ENCODE assay signal across 1 cellular context in the genomic region with DNA sequence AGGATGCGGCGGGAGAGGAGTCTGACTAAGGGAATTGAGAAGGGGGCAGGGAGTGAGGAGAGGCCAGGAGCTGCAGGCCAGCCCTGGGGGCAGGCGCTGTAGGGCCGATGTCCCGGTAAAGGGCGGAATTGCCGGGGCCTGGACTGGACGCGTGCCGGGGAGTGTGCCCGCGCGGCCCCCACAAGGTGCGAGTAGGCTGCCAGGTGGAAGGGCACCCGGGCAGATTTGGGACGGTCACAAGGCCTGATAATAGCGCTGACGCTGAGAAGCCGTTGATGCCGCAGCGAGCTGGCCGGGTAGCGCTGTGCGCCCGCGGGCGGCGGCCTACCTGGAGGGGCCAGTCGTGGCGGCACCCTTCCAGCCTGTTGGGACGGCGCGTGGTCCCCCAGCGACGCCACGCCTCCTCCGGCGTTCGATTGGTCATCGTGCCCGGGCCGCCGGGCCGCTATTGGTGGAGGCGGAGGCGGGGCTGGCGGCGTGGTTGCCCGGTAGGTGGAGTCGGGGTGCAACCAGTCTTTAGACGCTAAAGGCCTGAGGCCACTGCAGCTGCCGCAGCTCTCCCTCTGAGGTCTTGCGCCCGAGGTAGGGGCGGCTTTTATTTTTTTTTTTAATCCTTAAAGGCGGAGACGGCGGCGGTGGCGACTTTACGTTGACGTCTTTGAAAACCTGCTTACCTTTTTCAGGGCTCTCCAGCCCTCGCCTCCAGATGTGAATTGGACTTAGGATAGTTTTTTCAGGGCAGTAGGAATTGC.
TF ChIP-seq lines count a peak whose summit lies in the region.

No MANE protein-coding gene starts in this region.

TF ChIP-seq in K562, 482 proteins besides CTCF, POLR2A, EP300 and RAD21 (continued from another document and continues in another):
- TF ChIP-seq, protein P1, sequence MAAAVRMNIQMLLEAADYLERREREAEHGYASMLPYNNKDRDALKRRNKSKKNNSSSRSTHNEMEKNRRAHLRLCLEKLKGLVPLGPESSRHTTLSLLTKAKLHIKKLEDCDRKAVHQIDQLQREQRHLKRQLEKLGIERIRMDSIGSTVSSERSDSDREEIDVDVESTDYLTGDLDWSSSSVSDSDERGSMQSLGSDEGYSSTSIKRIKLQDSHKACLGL (CRISPR knock-in tag; IDR thresholded peaks at IDR 0.05; ENCODE audit: borderline replicate concordance, poor library complexity, severe bottlenecking) = peak; percentile 31
- TF ChIP-seq TFAM (CRISPR knock-in tag; conservative IDR thresholded peaks at IDR 0.05) = no peak
- no peak for TF ChIP-seq FOXJ2 (tag; IDR thresholded peaks at IDR 0.05)
- TF ChIP-seq FOXM1 (IDR thresholded peaks at IDR 0.05; ENCODE audit: low read depth) = no peak
- TF ChIP-seq FOXM1 (CRISPR knock-in tag; IDR thresholded peaks at IDR 0.05; ENCODE audit: low read depth) = 0 out of 2 replicates have a peak, but pooled peaks have one; percentile 19
- TF ChIP-seq, protein P2, sequence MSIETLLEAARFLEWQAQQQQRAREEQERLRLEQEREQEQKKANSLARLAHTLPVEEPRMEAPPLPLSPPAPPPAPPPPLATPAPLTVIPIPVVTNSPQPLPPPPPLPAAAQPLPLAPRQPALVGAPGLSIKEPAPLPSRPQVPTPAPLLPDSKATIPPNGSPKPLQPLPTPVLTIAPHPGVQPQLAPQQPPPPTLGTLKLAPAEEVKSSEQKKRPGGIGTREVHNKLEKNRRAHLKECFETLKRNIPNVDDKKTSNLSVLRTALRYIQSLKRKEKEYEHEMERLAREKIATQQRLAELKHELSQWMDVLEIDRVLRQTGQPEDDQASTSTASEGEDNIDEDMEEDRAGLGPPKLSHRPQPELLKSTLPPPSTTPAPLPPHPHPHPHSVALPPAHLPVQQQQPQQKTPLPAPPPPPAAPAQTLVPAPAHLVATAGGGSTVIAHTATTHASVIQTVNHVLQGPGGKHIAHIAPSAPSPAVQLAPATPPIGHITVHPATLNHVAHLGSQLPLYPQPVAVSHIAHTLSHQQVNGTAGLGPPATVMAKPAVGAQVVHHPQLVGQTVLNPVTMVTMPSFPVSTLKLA (conservative IDR thresholded peaks at IDR 0.05) = peak; percentile 99
- no peak for TF ChIP-seq HEY1 (CRISPR knock-in tag; IDR thresholded peaks at IDR 0.05; ENCODE audit: borderline replicate concordance)
- peak; percentile 80 for TF ChIP-seq CHD2 (IDR thresholded peaks at IDR 0.05; ENCODE audit: low read depth, low read length)
- no peak for TF ChIP-seq DNMT1 (IDR thresholded peaks at IDR 0.05)
- TF ChIP-seq PTRF (tag; IDR thresholded peaks at IDR 0.05) = no peak
- TF ChIP-seq SMC3 (conservative IDR thresholded peaks at IDR 0.05; ENCODE audit: insufficient read depth, low read depth, low read length) = no peak
- TF ChIP-seq, protein P3, sequence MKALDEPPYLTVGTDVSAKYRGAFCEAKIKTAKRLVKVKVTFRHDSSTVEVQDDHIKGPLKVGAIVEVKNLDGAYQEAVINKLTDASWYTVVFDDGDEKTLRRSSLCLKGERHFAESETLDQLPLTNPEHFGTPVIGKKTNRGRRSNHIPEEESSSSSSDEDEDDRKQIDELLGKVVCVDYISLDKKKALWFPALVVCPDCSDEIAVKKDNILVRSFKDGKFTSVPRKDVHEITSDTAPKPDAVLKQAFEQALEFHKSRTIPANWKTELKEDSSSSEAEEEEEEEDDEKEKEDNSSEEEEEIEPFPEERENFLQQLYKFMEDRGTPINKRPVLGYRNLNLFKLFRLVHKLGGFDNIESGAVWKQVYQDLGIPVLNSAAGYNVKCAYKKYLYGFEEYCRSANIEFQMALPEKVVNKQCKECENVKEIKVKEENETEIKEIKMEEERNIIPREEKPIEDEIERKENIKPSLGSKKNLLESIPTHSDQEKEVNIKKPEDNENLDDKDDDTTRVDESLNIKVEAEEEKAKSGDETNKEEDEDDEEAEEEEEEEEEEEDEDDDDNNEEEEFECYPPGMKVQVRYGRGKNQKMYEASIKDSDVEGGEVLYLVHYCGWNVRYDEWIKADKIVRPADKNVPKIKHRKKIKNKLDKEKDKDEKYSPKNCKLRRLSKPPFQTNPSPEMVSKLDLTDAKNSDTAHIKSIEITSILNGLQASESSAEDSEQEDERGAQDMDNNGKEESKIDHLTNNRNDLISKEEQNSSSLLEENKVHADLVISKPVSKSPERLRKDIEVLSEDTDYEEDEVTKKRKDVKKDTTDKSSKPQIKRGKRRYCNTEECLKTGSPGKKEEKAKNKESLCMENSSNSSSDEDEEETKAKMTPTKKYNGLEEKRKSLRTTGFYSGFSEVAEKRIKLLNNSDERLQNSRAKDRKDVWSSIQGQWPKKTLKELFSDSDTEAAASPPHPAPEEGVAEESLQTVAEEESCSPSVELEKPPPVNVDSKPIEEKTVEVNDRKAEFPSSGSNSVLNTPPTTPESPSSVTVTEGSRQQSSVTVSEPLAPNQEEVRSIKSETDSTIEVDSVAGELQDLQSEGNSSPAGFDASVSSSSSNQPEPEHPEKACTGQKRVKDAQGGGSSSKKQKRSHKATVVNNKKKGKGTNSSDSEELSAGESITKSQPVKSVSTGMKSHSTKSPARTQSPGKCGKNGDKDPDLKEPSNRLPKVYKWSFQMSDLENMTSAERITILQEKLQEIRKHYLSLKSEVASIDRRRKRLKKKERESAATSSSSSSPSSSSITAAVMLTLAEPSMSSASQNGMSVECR (CRISPR knock-in tag; IDR thresholded peaks at IDR 0.05) = peak; percentile 88
- no peak for TF ChIP-seq KLF16 (IDR thresholded peaks at IDR 0.05)
- no peak for TF ChIP-seq ZNF140 (CRISPR knock-in tag; IDR thresholded peaks at IDR 0.05)
- no peak for TF ChIP-seq SRSF1 (IDR thresholded peaks at IDR 0.05; ENCODE audit: low read depth, low read length)
- TF ChIP-seq EZH2 (IDR thresholded peaks at IDR 0.05; ENCODE audit: borderline replicate concordance, low read depth, low read length) = no peak
- TF ChIP-seq MEIS2 (IDR thresholded peaks at IDR 0.05; ENCODE audit: partially characterized antibody) = no peak
- peak; percentile 28; the same call in 1 of the 2 replicates for TF ChIP-seq PHB (CRISPR knock-in tag; IDR thresholded peaks at IDR 0.05)
- TF ChIP-seq, protein P4, sequence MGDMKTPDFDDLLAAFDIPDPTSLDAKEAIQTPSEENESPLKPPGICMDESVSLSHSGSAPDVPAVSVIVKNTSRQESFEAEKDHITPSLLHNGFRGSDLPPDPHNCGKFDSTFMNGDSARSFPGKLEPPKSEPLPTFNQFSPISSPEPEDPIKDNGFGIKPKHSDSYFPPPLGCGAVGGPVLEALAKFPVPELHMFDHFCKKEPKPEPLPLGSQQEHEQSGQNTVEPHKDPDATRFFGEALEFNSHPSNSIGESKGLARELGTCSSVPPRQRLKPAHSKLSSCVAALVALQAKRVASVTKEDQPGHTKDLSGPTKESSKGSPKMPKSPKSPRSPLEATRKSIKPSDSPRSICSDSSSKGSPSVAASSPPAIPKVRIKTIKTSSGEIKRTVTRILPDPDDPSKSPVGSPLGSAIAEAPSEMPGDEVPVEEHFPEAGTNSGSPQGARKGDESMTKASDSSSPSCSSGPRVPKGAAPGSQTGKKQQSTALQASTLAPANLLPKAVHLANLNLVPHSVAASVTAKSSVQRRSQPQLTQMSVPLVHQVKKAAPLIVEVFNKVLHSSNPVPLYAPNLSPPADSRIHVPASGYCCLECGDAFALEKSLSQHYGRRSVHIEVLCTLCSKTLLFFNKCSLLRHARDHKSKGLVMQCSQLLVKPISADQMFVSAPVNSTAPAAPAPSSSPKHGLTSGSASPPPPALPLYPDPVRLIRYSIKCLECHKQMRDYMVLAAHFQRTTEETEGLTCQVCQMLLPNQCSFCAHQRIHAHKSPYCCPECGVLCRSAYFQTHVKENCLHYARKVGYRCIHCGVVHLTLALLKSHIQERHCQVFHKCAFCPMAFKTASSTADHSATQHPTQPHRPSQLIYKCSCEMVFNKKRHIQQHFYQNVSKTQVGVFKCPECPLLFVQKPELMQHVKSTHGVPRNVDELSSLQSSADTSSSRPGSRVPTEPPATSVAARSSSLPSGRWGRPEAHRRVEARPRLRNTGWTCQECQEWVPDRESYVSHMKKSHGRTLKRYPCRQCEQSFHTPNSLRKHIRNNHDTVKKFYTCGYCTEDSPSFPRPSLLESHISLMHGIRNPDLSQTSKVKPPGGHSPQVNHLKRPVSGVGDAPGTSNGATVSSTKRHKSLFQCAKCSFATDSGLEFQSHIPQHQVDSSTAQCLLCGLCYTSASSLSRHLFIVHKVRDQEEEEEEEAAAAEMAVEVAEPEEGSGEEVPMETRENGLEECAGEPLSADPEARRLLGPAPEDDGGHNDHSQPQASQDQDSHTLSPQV (IDR thresholded peaks at IDR 0.05) = no peak
- TF ChIP-seq GABPB1 (CRISPR knock-in tag; IDR thresholded peaks at IDR 0.05) = 0 out of 2 replicates have a peak, but pooled peaks have one; percentile 1
- TF ChIP-seq, protein P5, sequence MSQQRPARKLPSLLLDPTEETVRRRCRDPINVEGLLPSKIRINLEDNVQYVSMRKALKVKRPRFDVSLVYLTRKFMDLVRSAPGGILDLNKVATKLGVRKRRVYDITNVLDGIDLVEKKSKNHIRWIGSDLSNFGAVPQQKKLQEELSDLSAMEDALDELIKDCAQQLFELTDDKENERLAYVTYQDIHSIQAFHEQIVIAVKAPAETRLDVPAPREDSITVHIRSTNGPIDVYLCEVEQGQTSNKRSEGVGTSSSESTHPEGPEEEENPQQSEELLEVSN (IDR thresholded peaks at IDR 0.05; ENCODE audit: borderline replicate concordance in 1 of 2, extremely low read depth in 1 of 2, insufficient read depth in 1 of 2, insufficient read length in 1 of 2, low read depth in 1 of 2, low read length in 1 of 2, poor library complexity in 1 of 2, severe bottlenecking in 1 of 2) = peak; percentile 70 to 76
- TF ChIP-seq ZNF780A (CRISPR knock-in tag; IDR thresholded peaks at IDR 0.05) = no peak
- TF ChIP-seq HDAC6 (IDR thresholded peaks at IDR 0.05; ENCODE audit: low read depth, low read length) = no peak
- TF ChIP-seq, protein P6, sequence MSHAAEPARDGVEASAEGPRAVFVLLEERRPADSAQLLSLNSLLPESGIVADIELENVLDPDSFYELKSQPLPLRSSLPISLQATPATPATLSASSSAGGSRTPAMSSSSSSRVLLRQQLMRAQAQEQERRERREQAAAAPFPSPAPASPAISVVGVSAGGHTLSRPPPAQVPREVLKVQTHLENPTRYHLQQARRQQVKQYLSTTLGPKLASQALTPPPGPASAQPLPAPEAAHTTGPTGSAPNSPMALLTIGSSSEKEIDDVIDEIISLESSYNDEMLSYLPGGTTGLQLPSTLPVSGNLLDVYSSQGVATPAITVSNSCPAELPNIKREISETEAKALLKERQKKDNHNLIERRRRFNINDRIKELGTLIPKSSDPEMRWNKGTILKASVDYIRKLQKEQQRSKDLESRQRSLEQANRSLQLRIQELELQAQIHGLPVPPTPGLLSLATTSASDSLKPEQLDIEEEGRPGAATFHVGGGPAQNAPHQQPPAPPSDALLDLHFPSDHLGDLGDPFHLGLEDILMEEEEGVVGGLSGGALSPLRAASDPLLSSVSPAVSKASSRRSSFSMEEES (CRISPR knock-in tag; IDR thresholded peaks at IDR 0.05) = no peak
- TF ChIP-seq FOSL1 (tag; conservative IDR thresholded peaks at IDR 0.05) = peak; percentile 46; the same call in 1 of the 2 replicates
- no peak for TF ChIP-seq MEF2D (tag; conservative IDR thresholded peaks at IDR 0.05; ENCODE audit: low read depth)
- no peak for TF ChIP-seq ELF1 (tag; IDR thresholded peaks at IDR 0.05)
- TF ChIP-seq ZFX (CRISPR knock-in tag; IDR thresholded peaks at IDR 0.05) = peak; percentile 99
- no peak for TF ChIP-seq ZNF507 (tag; conservative IDR thresholded peaks at IDR 0.05)
- TF ChIP-seq, protein P7, sequence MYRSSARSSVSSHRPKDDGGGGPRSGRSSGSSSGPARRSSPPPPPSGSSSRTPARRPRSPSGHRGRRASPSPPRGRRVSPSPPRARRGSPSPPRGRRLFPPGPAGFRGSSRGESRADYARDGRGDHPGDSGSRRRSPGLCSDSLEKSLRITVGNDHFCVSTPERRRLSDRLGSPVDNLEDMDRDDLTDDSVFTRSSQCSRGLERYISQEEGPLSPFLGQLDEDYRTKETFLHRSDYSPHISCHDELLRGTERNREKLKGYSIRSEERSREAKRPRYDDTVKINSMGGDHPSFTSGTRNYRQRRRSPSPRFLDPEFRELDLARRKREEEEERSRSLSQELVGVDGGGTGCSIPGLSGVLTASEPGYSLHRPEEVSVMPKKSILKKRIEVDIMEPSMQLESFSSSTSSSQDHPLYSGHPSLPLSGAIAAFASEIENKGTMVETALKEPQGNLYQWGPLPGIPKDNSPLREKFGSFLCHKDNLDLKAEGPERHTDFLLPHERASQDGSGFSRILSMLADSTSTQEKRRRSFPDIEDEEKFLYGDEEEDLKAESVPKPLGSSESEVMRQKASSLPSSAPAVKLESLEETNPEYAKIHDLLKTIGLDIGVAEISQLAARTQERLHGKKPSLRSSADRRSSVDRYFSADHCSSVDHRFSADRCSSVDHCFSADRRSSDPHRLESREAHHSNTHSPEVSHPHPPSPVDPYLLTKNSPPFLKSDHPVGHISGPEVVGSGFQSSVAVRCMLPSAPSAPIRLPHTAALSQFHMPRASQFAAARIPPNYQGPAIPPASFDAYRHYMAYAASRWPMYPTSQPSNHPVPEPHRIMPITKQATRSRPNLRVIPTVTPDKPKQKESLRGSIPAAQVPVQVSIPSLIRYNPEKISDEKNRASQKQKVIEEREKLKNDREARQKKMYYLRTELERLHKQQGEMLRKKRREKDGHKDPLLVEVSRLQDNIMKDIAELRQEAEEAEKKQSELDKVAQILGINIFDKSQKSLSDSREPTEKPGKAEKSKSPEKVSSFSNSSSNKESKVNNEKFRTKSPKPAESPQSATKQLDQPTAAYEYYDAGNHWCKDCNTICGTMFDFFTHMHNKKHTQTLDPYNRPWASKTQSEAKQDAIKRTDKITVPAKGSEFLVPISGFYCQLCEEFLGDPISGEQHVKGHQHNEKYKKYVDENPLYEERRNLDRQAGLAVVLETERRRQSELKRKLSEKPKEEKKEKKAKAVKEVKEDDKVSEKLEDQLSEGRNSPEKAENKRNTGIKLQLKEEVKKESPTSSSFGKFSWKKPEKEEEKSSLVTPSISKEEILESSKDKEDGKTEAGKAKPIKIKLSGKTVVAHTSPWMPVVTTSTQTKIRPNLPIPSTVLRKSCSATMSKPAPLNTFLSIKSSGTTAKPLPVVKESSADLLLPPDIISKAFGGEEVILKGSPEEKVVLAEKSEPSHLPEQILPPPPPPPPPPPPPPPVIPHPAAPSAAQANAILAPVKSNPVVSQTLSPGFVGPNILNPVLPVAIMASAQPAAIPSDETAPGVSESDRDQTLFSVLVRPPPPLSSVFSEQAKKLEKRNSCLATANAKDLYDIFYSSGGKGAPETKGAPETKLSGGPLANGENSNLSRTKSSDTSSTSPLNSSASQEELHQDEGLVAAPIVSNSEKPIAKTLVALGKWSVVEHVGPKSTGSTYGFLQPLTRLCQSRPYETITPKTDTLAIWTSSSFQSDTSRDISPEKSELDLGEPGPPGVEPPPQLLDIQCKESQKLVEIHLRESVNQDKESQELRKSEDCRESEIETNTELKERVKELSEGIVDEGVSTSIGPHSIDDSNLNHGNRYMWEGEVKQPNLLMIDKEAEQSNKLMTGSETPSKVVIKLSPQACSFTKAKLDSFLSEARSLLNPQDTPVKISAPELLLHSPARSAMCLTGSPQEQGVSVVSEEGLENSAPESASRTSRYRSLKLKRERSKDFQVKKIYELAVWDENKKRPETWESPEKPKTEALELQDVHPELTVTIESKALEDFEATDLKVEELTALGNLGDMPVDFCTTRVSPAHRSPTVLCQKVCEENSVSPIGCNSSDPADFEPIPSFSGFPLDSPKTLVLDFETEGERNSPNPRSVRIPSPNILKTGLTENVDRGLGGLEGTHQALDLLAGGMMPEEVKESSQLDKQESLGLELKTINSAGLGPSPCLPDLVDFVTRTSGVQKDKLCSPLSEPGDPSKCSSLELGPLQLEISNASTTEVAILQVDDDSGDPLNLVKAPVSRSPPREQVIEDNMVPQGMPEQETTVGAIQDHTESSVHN (IDR thresholded peaks at IDR 0.05; ENCODE audit: borderline replicate concordance in 1 of 2, low read depth in 1 of 2) = no peak
